8 cellular contexts compared by ENCODE assay signal in genomic region chr13:106570354-106570822, GRCh38. TPM values are rescaled to one million over a fixed set of nuclear protein-coding genes. Genes with fewer than 3 reads are reported as not detected.
DNase-seq lines count a peak whose midpoint lies in the region; ATAC-seq lines count a peak whose summit lies in the region.

No MANE protein-coding gene starts in this region.

- peaks cover 18% of the 10 kb centered on the region for H3K4me1 ChIP-seq in HUES48 (ENCODE audit: control insufficient read depth, insufficient read depth, low read length)

- H3K4me3 Mint-ChIP-seq in naive B cell = peak overlapping the region in 5 of 8 donors; percentile 42 to 62 (median 53)

- H3K36me3 Mint-ChIP-seq in naive B cell = peaks cover 4 to 7% of the 10 kb centered on the region in 2 donors

- no peak overlapping the region for H3K9ac ChIP-seq in HUES48 (ENCODE audit: low read depth, low read length)

- H3K4me3 ChIP-seq in HUES48 (ENCODE audit: low read depth, low read length) = peak overlapping the region; percentile 41; the same call in 1 of the 2 replicates

- ATAC-seq in naive B cell (ENCODE audit: low read depth in 2 of 2) = peak; percentile 24 to 42
- no peak for ATAC-seq in GM21786 (IDR thresholded peaks at IDR 0.05; ENCODE audit: unreplicated experiment)

- no peak overlapping the region for H3K27ac ChIP-seq in HUES48 (ENCODE audit: low read depth, low read length)

- peaks cover 33 to 42% (median 37%) of the 10 kb centered on the region in 3 donors for H3K4me1 Mint-ChIP-seq in naive B cell

- no peaks in the 10 kb centered on the region for H3K36me3 ChIP-seq in HUES48 (ENCODE audit: control insufficient read depth, insufficient read depth, low read length)

- DNase-seq in EL = peak; percentile 74
- DNase-seq in activated CD4-positive, alpha-beta T cell treated with anti-CD3 and anti-CD28 coated beads for 24 hours (ENCODE audit: low read depth in 2 of 2) = peak; percentile 43 to 52
- peak; percentile 79 for DNase-seq in ecto neural progenitor cell (ENCODE audit: low spot score)
- peak; percentile 52 for DNase-seq in naive B cell
- DNase-seq in stimulated activated naive CD4-positive, alpha-beta T cell (lab: John Stamatoyannopoulos, UW) = peak in 5 of 6 experiments; percentile 4 to 75 (median 50)
- DNase-seq in DMS 273 treated with DMSO at 0.1 percent for 48 hours (lab: John Stamatoyannopoulos, UW) = no peak

- no peaks in the 10 kb centered on the region for H3K27me3 ChIP-seq in HUES48 (ENCODE audit: control insufficient read depth, insufficient read depth, low read length)

- H3K9me3 Mint-ChIP-seq in naive B cell = peaks cover 0 to 4% (median 0%) of the 10 kb centered on the region in 7 donors

- no peaks in the 10 kb centered on the region for H3K9me3 ChIP-seq in HUES48 (ENCODE audit: control insufficient read depth, insufficient read depth, low read length)

- H3K27me3 Mint-ChIP-seq in naive B cell = no peaks in the 10 kb centered on the region

- peak overlapping the region in 3 of 6 donors; percentile 48 to 78 (median 76) for H3K27ac Mint-ChIP-seq in naive B cell

RNA-seq across cellular contexts. Expression of gene ARGLU1, which starts 2.5 kb away (rescaled TPM):
- 10 to 100 TPM; 30.3 to 63.7 (median 43.3) TPM for polyA plus RNA-seq in naive B cell (ENCODE audit: low read depth in 6 of 6)

RNA-seq across cellular contexts. Expression of gene EFNB2, which starts 34.9 kb away (rescaled TPM):
- under 1 TPM in 3 of 6 donors, not detected in 3; 0.12 to 0.33 (median 0.28) TPM for polyA plus RNA-seq in naive B cell (ENCODE audit: low read depth in 6 of 6)
